ENCODE assay signal across 8 cellular contexts in genomic region chr20:18793625-18794427, GRCh38. TPM values are rescaled to one million over a fixed set of nuclear protein-coding genes. Genes with fewer than 3 reads are reported as not detected.
A peak's percentile ranks its signal among the peaks of the same experiment; 100 is the strongest.
DNase-seq lines count a peak whose midpoint lies in the region; ATAC-seq and TF ChIP-seq lines count a peak whose summit lies in the region.

No MANE protein-coding gene starts in this region.

- TF ChIP-seq RAD21 in liver (IDR thresholded peaks at IDR 0.05), result peak; percentile 52 to 53

- peak overlapping the region; percentile 78 to 80 for H3K27ac ChIP-seq in liver (ENCODE audit: low read depth in 1 of 2, low read length in 2 of 2)

- H3K9me3 ChIP-seq in liver (ENCODE audit: control insufficient read depth in 4 of 4, low read length in 3 of 4), result peaks cover 0 to 4% (median 2%) of the 10 kb centered on the region in 4 donors

- peak overlapping the region; percentile 68 to 88 (median 83) for H3K4me3 ChIP-seq in liver (ENCODE audit: low read depth in 1 of 3, low read length in 3 of 3)

- 7% methylated on average over 29 of the region's 29 CpGs for WGBS in liver

- H3K9ac ChIP-seq in liver (ENCODE audit: low read depth in 1 of 2, low read length in 2 of 2), result peak overlapping the region; percentile 44 to 81

- peaks cover 0 to 10% (median 3%) of the 10 kb centered on the region in 4 donors for H3K4me1 ChIP-seq in liver (ENCODE audit: control insufficient read depth in 4 of 4, insufficient read depth in 4 of 4, low read length in 3 of 4)

- peaks cover 0 to 2% (median 0%) of the 10 kb centered on the region in 4 donors for H3K36me3 ChIP-seq in liver (ENCODE audit: control insufficient read depth in 4 of 4, insufficient read depth in 3 of 4, low read depth in 1 of 4, low read length in 3 of 4)

- peak; percentile 99 for ATAC-seq in HG03460 (IDR thresholded peaks at IDR 0.05; ENCODE audit: unreplicated experiment)

- no peak for TF ChIP-seq CTCF in liver (IDR thresholded peaks at IDR 0.05; ENCODE audit: low read depth, low read length, missing input control)

- no peaks in the 10 kb centered on the region for H3K27me3 ChIP-seq in liver (ENCODE audit: control insufficient read depth in 4 of 4, insufficient read depth in 4 of 4, low read length in 3 of 4)

- DNase-seq in C1 segment of cervical spinal cord (lab: John Stamatoyannopoulos, UW) (peak; percentile 41 to 89 (median 81)), GM19240 (ENCODE audit: insufficient read length, low spot score) (peak; percentile 81), NCI-H524 treated with DMSO at 0.1 percent for 48 hours (lab: John Stamatoyannopoulos, UW) (peak; percentile 80), dermis microvascular lymphatic vessel endothelial cell (ENCODE audit: low read depth in 2 of 2) (peak; percentile 86 to 91)
- peak; percentile 54 to 83 for DNase-seq in activated CD4-positive, alpha-beta T cell treated with anti-CD3 and anti-CD28 coated beads, Interleukin-2, amount 50 U/mL, for 24 hours (ENCODE audit: low read depth in 1 of 2, low spot score in 1 of 2)
- peak; percentile 87 for DNase-seq in stimulated activated CD4-positive, alpha-beta T cell treated with anti-CD3 and anti-CD28 coated beads, Interleukin-4, amount 100 ng/mL, for 24 hours

TF ChIP-seq in liver, 16 proteins besides CTCF, POLR2A, EP300 and RAD21:
- TF ChIP-seq YY1 (IDR thresholded peaks at IDR 0.05) (peak; percentile 64), GABPA (IDR thresholded peaks at IDR 0.05 in 1 of 2, conservative IDR thresholded peaks at IDR 0.05 in 1 of 2) (peak; percentile 86 to 97), TAF1 (conservative IDR thresholded peaks at IDR 0.05) (no peak), REST (IDR thresholded peaks at IDR 0.05) (no peak), ATF3 (IDR thresholded peaks at IDR 0.05) (no peak)
TF ChIP-seq in liver: peak in this region for 2.

RNA-seq across cellular contexts. Expression of gene SCP2D1, which starts 19.8 kb away (rescaled TPM):
- total RNA-seq in dermis microvascular lymphatic vessel endothelial cell, result not detected in 2 replicates
- not detected for total RNA-seq in liver
- not detected for polyA plus RNA-seq in liver

Comparison
In these comparisons a context has a peak if more than half of its experiments do, and no peak if none do; other contexts are left out.
1. Peak in every context shown above with its lines: DNase-seq, ATAC-seq, H3K4me3 ChIP-seq and H3K27ac ChIP-seq.